14 cellular contexts compared by ENCODE assay signal in the genomic region with DNA sequence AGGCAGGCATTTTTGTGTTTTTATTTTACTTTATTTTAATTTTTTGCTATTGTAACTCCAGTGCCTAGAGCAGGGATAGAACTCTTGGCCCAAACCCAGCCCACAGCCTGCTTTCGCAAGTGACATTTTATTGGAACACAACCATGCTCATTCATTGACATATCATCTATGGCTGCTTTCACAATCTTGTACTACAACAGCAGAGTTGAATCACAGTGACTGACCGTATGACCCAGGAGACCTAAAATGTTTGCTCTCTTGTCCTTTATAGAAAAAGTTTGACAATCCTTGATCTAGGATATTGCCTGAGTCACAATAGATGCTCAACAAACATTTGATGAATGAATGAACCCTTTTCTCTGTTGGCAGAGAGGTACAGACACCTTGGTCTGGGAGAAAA.
"Had no signal": no experiment of that assay in that cellular context is flagged by ENCODE, and none has a peak within 500 bp of the region (broad histone marks: within the 10 kb centered on the region; RNA-seq: fewer than 3 reads in every experiment).

No MANE protein-coding gene starts in this region.

- H3K36me3 Mint-ChIP-seq: activated naive CD8-positive, alpha-beta T cell treated with anti-CD3 and anti-CD28 coated beads for 36 hours had no signal

- H3K27ac Mint-ChIP-seq: activated naive CD8-positive, alpha-beta T cell treated with anti-CD3 and anti-CD28 coated beads for 36 hours; nephron had no signal

- H3K4me3 Mint-ChIP-seq: activated naive CD8-positive, alpha-beta T cell treated with anti-CD3 and anti-CD28 coated beads for 36 hours; nephron had no signal

- H3K27me3 Mint-ChIP-seq: activated naive CD8-positive, alpha-beta T cell treated with anti-CD3 and anti-CD28 coated beads for 36 hours had no signal

- H3K27me3 ChIP-seq: left lung, tibial artery, uterus had no signal

- H3K27ac ChIP-seq: cardiac muscle cell, left lung, tibial artery, uterus had no signal

- ATAC-seq: left lung had no signal

- H3K9me3 ChIP-seq: left lung, tibial artery, uterus had no signal

- H3K4me3 ChIP-seq: cardiac muscle cell, left lung, skin epidermis, tibial artery, uterus had no signal

- DNase-seq: activated CD4-positive, alpha-beta T cell treated with anti-CD3 and anti-CD28 coated beads, Interleukin-2, amount 50 U/mL, for 1 hour; activated gamma-delta T cell treated with Interleukin-2 at 50 U/mL for 16 hours; activated naive CD8-positive, alpha-beta T cell treated with anti-CD3 and anti-CD28 coated beads for 36 hours; activated T-cell treated with anti-CD3 and anti-CD28 coated beads, Interleukin-2, amount 50 U/mL, for 48 hours; aorta; left lung; mesenchymal stem cell; retina; T-helper 2 cell; tibial artery; uterus had no signal

- H3K36me3 ChIP-seq: cardiac muscle cell, left lung, tibial artery, uterus had no signal

- H3K4me1 Mint-ChIP-seq: activated naive CD8-positive, alpha-beta T cell treated with anti-CD3 and anti-CD28 coated beads for 36 hours had no signal

- H3K9me3 Mint-ChIP-seq: activated naive CD8-positive, alpha-beta T cell treated with anti-CD3 and anti-CD28 coated beads for 36 hours; nephron had no signal

- H3K4me1 ChIP-seq: left lung, tibial artery, uterus had no signal
